22 cellular contexts compared by ENCODE assay signal in genomic region chr15:66415321-66415720, GRCh38.
"Had no signal": no experiment of that assay in that cellular context is flagged by ENCODE, and none has a peak within 500 bp of the region (broad histone marks: within the 10 kb centered on the region; RNA-seq: fewer than 3 reads in every experiment).

No MANE protein-coding gene starts in this region.

- H3K4me3 ChIP-seq: body of pancreas, esophagus muscularis mucosa, gastrocnemius medialis, heart left ventricle, upper lobe of right lung had no signal

- H3K9ac ChIP-seq: parathyroid adenoma had no signal

- H3K27ac ChIP-seq: body of pancreas, esophagus muscularis mucosa, heart left ventricle, parathyroid adenoma, upper lobe of right lung, VCaP had no signal

- ATAC-seq: body of pancreas, gastrocnemius medialis, right cardiac atrium, upper lobe of right lung had no signal

- H3K4me3 Mint-ChIP-seq: activated naive CD4-positive, alpha-beta T cell treated with anti-CD3 and anti-CD28 coated beads, Interleukin-2, amount 10 ng/mL, durations not matched to agents 7 days and 5 days had no signal

- DNase-seq: activated CD4-positive, alpha-beta T cell treated with anti-CD3 and anti-CD28 coated beads, Interleukin-2, amount 50 U/mL, for 48 hours; activated CD4-positive, CD25-positive, alpha-beta regulatory T cell treated with anti-CD3 and anti-CD28 coated beads, Interleukin-2, amount 50 U/mL, for 72 hours; activated CD8-positive, alpha-beta memory T cell treated with anti-CD3 and anti-CD28 coated beads, Interleukin-2, amount 50 U/mL, for 48 hours; activated effector memory CD4-positive, alpha-beta T cell treated with Interleukin-2 at 50 U/mL for 16 hours; activated naive CD4-positive, alpha-beta T cell treated with anti-CD3 and anti-CD28 coated beads, Interleukin-2, amount 10 ng/mL, durations not matched to agents 7 days and 5 days; activated T-cell treated with anti-CD3 and anti-CD28 coated beads, Interleukin-2, amount 50 U/mL, for 48 hours; anterior cingulate cortex; body of pancreas; caudate nucleus; effector memory CD4-positive, alpha-beta T cell; gastrocnemius medialis; heart left ventricle; mesenchymal stem cell; nucleus accumbens; right cardiac atrium; stimulated activated CD4-positive, alpha-beta T cell treated with anti-CD3 and anti-CD28 coated beads, Interleukin-4, amount 100 ng/mL, for 24 hours; stimulated activated naive CD4-positive, alpha-beta T cell treated with Interleukin-2 at 50 U/mL for 16 hours; T-helper 2 cell; upper lobe of right lung had no signal

- H3K27me3 Mint-ChIP-seq: activated naive CD4-positive, alpha-beta T cell treated with anti-CD3 and anti-CD28 coated beads, Interleukin-2, amount 10 ng/mL, durations not matched to agents 7 days and 5 days had no signal

- H2AFZ ChIP-seq: parathyroid adenoma had no signal

- H3K4me1 ChIP-seq: body of pancreas, parathyroid adenoma had no signal

- H3K27me3 ChIP-seq: body of pancreas, esophagus muscularis mucosa, gastrocnemius medialis, heart left ventricle, upper lobe of right lung had no signal

- H3K9me3 ChIP-seq: body of pancreas, gastrocnemius medialis, upper lobe of right lung had no signal

- H3K27ac Mint-ChIP-seq: activated naive CD4-positive, alpha-beta T cell treated with anti-CD3 and anti-CD28 coated beads, Interleukin-2, amount 10 ng/mL, durations not matched to agents 7 days and 5 days had no signal
